13 cellular contexts compared by ENCODE assay signal in genomic region chr1:167095368-167095767, GRCh38. TPM values are rescaled to one million over a fixed set of nuclear protein-coding genes. Genes with fewer than 3 reads are reported as not detected.
DNase-seq lines count a peak whose midpoint lies in the region; ATAC-seq and TF ChIP-seq lines count a peak whose summit lies in the region.
"Had no signal": no experiment of that assay in that cellular context is flagged by ENCODE, and none has a peak within 500 bp of the region (broad histone marks: within the 10 kb centered on the region; RNA-seq: fewer than 3 reads in every experiment).

No MANE protein-coding gene starts in this region.

- POLR2A ChIA-PET in GM10248 (lab: Yijun Ruan, JAX), result no interaction called here
- POLR2A ChIA-PET in activated CD4-positive, alpha-beta memory T cell treated with anti-CD3 and anti-CD28 coated beads for 36 hours (lab: Charles Lee), result no interaction called here

- H3K4me1 Mint-ChIP-seq in stimulated activated naive CD8-positive, alpha-beta T cell treated with anti-CD3 and anti-CD28 coated beads, Interleukin-15, amount 100 ng/mL, for 72 hours, result peaks cover 16% of the 10 kb centered on the region
- H3K4me1 Mint-ChIP-seq in activated CD4-positive, alpha-beta memory T cell treated with anti-CD3 and anti-CD28 coated beads for 36 hours (ENCODE audit: low read depth), result peaks cover 7% of the 10 kb centered on the region

- TF ChIP-seq CTCF in BE2C (IDR thresholded peaks at IDR 0.05; ENCODE audit: low read depth, low read length), result no peak
- TF ChIP-seq CTCF in left ventricle myocardium inferior (IDR thresholded peaks at IDR 0.05; ENCODE audit: borderline replicate concordance), result no peak
- TF ChIP-seq CTCF in GM10248 (IDR thresholded peaks at IDR 0.05; ENCODE audit: control extremely low read depth, extremely low read depth, low read depth, missing control alignments), result no peak

- intact Hi-C loops in left ventricle myocardium inferior (cut with micrococcal nuclease), result no loop called here
- intact Hi-C loops in activated CD4-positive, alpha-beta memory T cell treated with anti-CD3 and anti-CD28 coated beads for 36 hours (cut with micrococcal nuclease), result no loop called here

- H3K4me3 ChIP-seq in BE2C (ENCODE audit: low read depth, low read length), result no peak overlapping the region
- H3K4me3 ChIP-seq in left ventricle myocardium inferior, result peak overlapping the region; percentile 70
- H3K4me3 ChIP-seq: adrenal gland had no signal

- peaks cover 0 to 9% of the 10 kb centered on the region in 2 donors for H3K9me3 Mint-ChIP-seq in stimulated activated naive CD8-positive, alpha-beta T cell treated with anti-CD3 and anti-CD28 coated beads, Interleukin-15, amount 100 ng/mL, for 72 hours
- no peaks in the 10 kb centered on the region for H3K9me3 Mint-ChIP-seq in activated CD4-positive, alpha-beta memory T cell treated with anti-CD3 and anti-CD28 coated beads for 36 hours

- H3K36me3 ChIP-seq in BE2C (no peaks in the 10 kb centered on the region), left ventricle myocardium inferior (peaks cover 9% of the 10 kb centered on the region)
- H3K36me3 ChIP-seq: adrenal gland had no signal

- H3K36me3 Mint-ChIP-seq in activated CD4-positive, alpha-beta memory T cell treated with anti-CD3 and anti-CD28 coated beads for 36 hours, result no peaks in the 10 kb centered on the region

- H3K9me3 ChIP-seq in BE2C (no peaks in the 10 kb centered on the region), left ventricle myocardium inferior (replicated peaks) (no peaks in the 10 kb centered on the region)
- H3K9me3 ChIP-seq: adrenal gland had no signal

- H3K27me3 ChIP-seq in BE2C, result no peaks in the 10 kb centered on the region; the same call in 1 of the 2 replicates
- peaks cover 6% of the 10 kb centered on the region for H3K27me3 ChIP-seq in left ventricle myocardium inferior (ENCODE audit: low read depth)

- peak overlapping the region; percentile 84 for H3K27ac ChIP-seq in left ventricle myocardium inferior (replicated peaks)
- H3K27ac ChIP-seq: adrenal gland had no signal

- DNase-seq in BE2C (peak; percentile 50), HPDE6-E6E7 (ENCODE audit: extremely low spot score) (peak; percentile 58), T1000 (lab: John Stamatoyannopoulos, UW) (peak; percentile 64), left ventricle myocardium inferior (no peak), GM10248 (ENCODE audit: extremely low spot score) (no peak)
- no peak for DNase-seq in stimulated activated naive CD8-positive, alpha-beta T cell treated with anti-CD3 and anti-CD28 coated beads, Interleukin-15, amount 100 ng/mL, for 72 hours
- no peak for DNase-seq in activated CD4-positive, alpha-beta memory T cell treated with anti-CD3 and anti-CD28 coated beads for 36 hours
- DNase-seq: activated CD4-positive, alpha-beta T cell treated with anti-CD3 and anti-CD28 coated beads, Interleukin-2, amount 50 U/mL, for 4 hours; DMS53; MM.1S had no signal

- no peak for ATAC-seq in stimulated activated naive CD8-positive, alpha-beta T cell treated with anti-CD3 and anti-CD28 coated beads, Interleukin-15, amount 100 ng/mL, for 72 hours
- no peak for ATAC-seq in GM18517 (IDR thresholded peaks at IDR 0.05; ENCODE audit: unreplicated experiment)

- no peak overlapping the region for H3K27ac Mint-ChIP-seq in stimulated activated naive CD8-positive, alpha-beta T cell treated with anti-CD3 and anti-CD28 coated beads, Interleukin-15, amount 100 ng/mL, for 72 hours
- no peak overlapping the region for H3K27ac Mint-ChIP-seq in activated CD4-positive, alpha-beta memory T cell treated with anti-CD3 and anti-CD28 coated beads for 36 hours

- H3K4me1 ChIP-seq in BE2C, result no peaks in the 10 kb centered on the region
- H3K4me1 ChIP-seq in left ventricle myocardium inferior, result peaks cover 44% of the 10 kb centered on the region
- H3K4me1 ChIP-seq: adrenal gland had no signal

- CTCF ChIA-PET in GM10248 (lab: Yijun Ruan, JAX), result interaction anchor here (1.0 to 1.1 kb wide), 3 partner anchors 13 to 17 kb away, joined by 3 read pairs; no protein-coding TSS in a partner anchor
- CTCF ChIA-PET in activated CD4-positive, alpha-beta memory T cell treated with anti-CD3 and anti-CD28 coated beads for 36 hours (lab: Charles Lee), result no interaction called here

- H3K4me3 Mint-ChIP-seq in stimulated activated naive CD8-positive, alpha-beta T cell treated with anti-CD3 and anti-CD28 coated beads, Interleukin-15, amount 100 ng/mL, for 72 hours, result no peak overlapping the region
- no peak overlapping the region for H3K4me3 Mint-ChIP-seq in activated CD4-positive, alpha-beta memory T cell treated with anti-CD3 and anti-CD28 coated beads for 36 hours

- no peaks in the 10 kb centered on the region for H3K27me3 Mint-ChIP-seq in stimulated activated naive CD8-positive, alpha-beta T cell treated with anti-CD3 and anti-CD28 coated beads, Interleukin-15, amount 100 ng/mL, for 72 hours
- peaks cover 2% of the 10 kb centered on the region for H3K27me3 Mint-ChIP-seq in activated CD4-positive, alpha-beta memory T cell treated with anti-CD3 and anti-CD28 coated beads for 36 hours

RNA-seq across cellular contexts. Expression of gene STYXL2, which starts 1.5 kb away (rescaled TPM):
- not detected for polyA plus RNA-seq in BE2C (2012; ENCODE audit: insufficient read depth, insufficient read length, low read depth)
- 177 TPM for total RNA-seq in left ventricle myocardium inferior
- total RNA-seq in activated CD4-positive, alpha-beta memory T cell treated with anti-CD3 and anti-CD28 coated beads for 36 hours, result not detected

RNA-seq across cellular contexts. Expression of gene GPA33, which starts 5.2 kb away (rescaled TPM):
- not detected for polyA plus RNA-seq in BE2C (2012; ENCODE audit: insufficient read depth, insufficient read length, low read depth)
- 0.91 TPM for total RNA-seq in left ventricle myocardium inferior
- total RNA-seq in activated CD4-positive, alpha-beta memory T cell treated with anti-CD3 and anti-CD28 coated beads for 36 hours, result 1 to 10 TPM; 1.8 to 1.9 TPM
- total RNA-seq: frontal cortex had no signal

Comparison
In these comparisons a context has a peak if more than half of its experiments do, and no peak if none do; other contexts are left out.
1. DNase-seq: peak in BE2C (single experiment), HPDE6-E6E7 (single experiment) and T1000 (single experiment); none in left ventricle myocardium inferior (single experiment), stimulated activated naive CD8-positive, alpha-beta T cell treated with anti-CD3 and anti-CD28 coated beads, Interleukin-15, amount 100 ng/mL, for 72 hours (0 of 2), GM10248 (single experiment) and activated CD4-positive, alpha-beta memory T cell treated with anti-CD3 and anti-CD28 coated beads for 36 hours (single experiment).
2. RNA of gene STYXL2, which starts 1.5 kb away (total RNA-seq): 177 TPM in left ventricle myocardium inferior (single experiment); not detected in activated CD4-positive, alpha-beta memory T cell treated with anti-CD3 and anti-CD28 coated beads for 36 hours; every median in the first group is over 100 times any median in the second.